ENCODE assay signal across 7 cellular contexts in the genomic region with DNA sequence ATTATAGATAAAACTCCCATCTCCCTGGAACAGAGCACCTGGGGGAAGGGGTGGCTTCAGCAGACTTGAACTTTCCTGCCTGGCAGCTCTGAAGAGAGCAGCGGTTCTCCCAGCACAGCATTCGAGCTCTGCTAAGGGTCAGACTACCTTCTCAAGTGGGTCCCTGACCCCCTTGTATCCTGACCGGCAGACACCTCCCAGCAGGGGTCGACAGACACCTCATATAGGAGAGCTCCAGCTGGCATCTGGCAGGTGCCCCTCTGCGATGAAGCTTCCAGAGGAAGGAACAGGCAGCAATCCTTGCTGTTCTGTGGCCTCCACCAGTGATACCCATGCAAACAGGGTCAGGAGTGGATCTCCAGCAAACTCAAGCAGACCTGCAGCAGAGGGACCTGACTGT.
DNase-seq lines count a peak whose midpoint lies in the region; ATAC-seq, FAIRE-seq and TF ChIP-seq lines count a peak whose summit lies in the region.
"Not testable (repeated sequence)": the region's sequence is repeated elsewhere in the genome, so short reads cannot be mapped to it uniquely, and the experiment has no call there.

No MANE protein-coding gene starts in this region.

- peak overlapping the region; percentile 13; the same call in 1 of the 2 replicates for H3K4me3 ChIP-seq in HUES6 (ENCODE audit: low read depth, low read length)
- H3K4me3 ChIP-seq in OCI-LY1 (ENCODE audit: low read depth, low read length, poor library complexity, severe bottlenecking); K562; hepatocyte; neural progenitor cell; smooth muscle cell: not testable (repeated sequence)

- H2AFZ ChIP-seq in OCI-LY1 (ENCODE audit: low read length); K562 (ENCODE audit: low read depth, low read length); hepatocyte; neural progenitor cell (replicated peaks): not testable (repeated sequence)
- peak overlapping the region; percentile 79 for H2AFZ ChIP-seq in smooth muscle cell (ENCODE audit: low read depth)

- peaks cover 15% of the 10 kb centered on the region for H3K4me1 ChIP-seq in HUES6 (ENCODE audit: control insufficient read depth, insufficient read depth, low read length)
- H3K4me1 ChIP-seq in OCI-LY1 (ENCODE audit: insufficient read depth, low read length, severe bottlenecking); K562 (replicated peaks in 1 of 2; ENCODE audit: control insufficient read depth in 2 of 2, insufficient read depth in 2 of 2, low read length in 2 of 2); smooth muscle cell (ENCODE audit: low read depth): not testable (repeated sequence)
- peaks cover 12% of the 10 kb centered on the region for H3K4me1 ChIP-seq in hepatocyte (ENCODE audit: insufficient read depth)
- H3K4me1 ChIP-seq in neural progenitor cell: peaks cover 15% of the 10 kb centered on the region

- not testable (repeated sequence) for H3F3A ChIP-seq in OCI-LY1 (ENCODE audit: insufficient read depth, low read length); neural progenitor cell (ENCODE audit: low read depth); smooth muscle cell (ENCODE audit: low read depth)

- H3K9me2 ChIP-seq in OCI-LY1 (ENCODE audit: low read depth, low read length); hepatocyte (replicated peaks; ENCODE audit: insufficient read depth): not testable (repeated sequence)

- not testable (repeated sequence) for H3K9me3 ChIP-seq in HUES6 (ENCODE audit: control insufficient read depth, insufficient read depth, low read depth, low read length); OCI-LY1 (ENCODE audit: low read length); K562 (replicated peaks; ENCODE audit: control insufficient read depth, insufficient read depth, low read depth, low read length); hepatocyte (ENCODE audit: low read depth); neural progenitor cell (ENCODE audit: low read depth); smooth muscle cell (replicated peaks; ENCODE audit: low read depth)

- not testable (repeated sequence) for H3K9ac ChIP-seq in HUES6 (ENCODE audit: low read length); OCI-LY1 (ENCODE audit: low read length); K562 (ENCODE audit: insufficient read depth in 1 of 2, low read depth in 2 of 2, low read length in 2 of 2); neural progenitor cell; smooth muscle cell (ENCODE audit: low read depth)

- peak in 1 of 2 experiments; percentile 52; a peak in 2 of 4 replicates for TF ChIP-seq RAD21 in K562 (CRISPR knock-in tag; conservative IDR thresholded peaks at IDR 0.05 in 1 of 2, IDR thresholded peaks at IDR 0.05 in 1 of 2)

- 5% methylated on average over 5 of the region's 5 CpGs for WGBS in K562 (ENCODE audit: insufficient coverage, low coverage, missing lambda C conversion rate)
- WGBS in hepatocyte (ENCODE audit: low lambda C conversion rate, missing lambda C conversion rate): 68% methylated on average over 5 of the region's 5 CpGs
- WGBS in smooth muscle cell (ENCODE audit: low lambda C conversion rate): 79% methylated on average over 5 of the region's 5 CpGs

- not testable (repeated sequence) for H3K79me2 ChIP-seq in OCI-LY1 (ENCODE audit: insufficient read depth, low read length); K562 (ENCODE audit: control insufficient read depth, insufficient read depth, low read length); hepatocyte; neural progenitor cell (ENCODE audit: low read depth); smooth muscle cell (ENCODE audit: low read depth)

- POLR2A ChIA-PET in K562 (lab: Yijun Ruan, JAX): interaction anchor here (1.0 to 1.2 kb wide), 2 partner anchors 14 to 37 kb away, joined by 3 read pairs; no protein-coding TSS in a partner anchor

- H3K4me3 Mint-ChIP-seq in neural progenitor cell: not testable (repeated sequence)

- H3K9me1 ChIP-seq in K562 (ENCODE audit: control insufficient read depth, insufficient read depth, low read length): not testable (repeated sequence)

- not testable (repeated sequence) for H3K4me2 ChIP-seq in OCI-LY1 (ENCODE audit: low read length); K562 (ENCODE audit: insufficient read depth, low read length)
- peak overlapping the region; percentile 32 for H3K4me2 ChIP-seq in hepatocyte
- H3K4me2 ChIP-seq in neural progenitor cell: peak overlapping the region; percentile 28
- peak overlapping the region; percentile 41 for H3K4me2 ChIP-seq in smooth muscle cell

- H3K27ac ChIP-seq in HUES6 (ENCODE audit: low read depth, low read length); OCI-LY1 (ENCODE audit: low read depth, low read length, poor library complexity, severe bottlenecking); K562 (ENCODE audit: extremely low read depth, low read depth, low read length); hepatocyte; neural progenitor cell; smooth muscle cell (ENCODE audit: low read depth): not testable (repeated sequence)

- H4K20me1 ChIP-seq in OCI-LY1 (ENCODE audit: insufficient read depth, low read length); K562 (replicated peaks; ENCODE audit: control insufficient read depth, insufficient read depth, low read length); hepatocyte (ENCODE audit: insufficient read depth, poor library complexity, severe bottlenecking); neural progenitor cell (ENCODE audit: low read depth); smooth muscle cell (ENCODE audit: low read depth): not testable (repeated sequence)

- H3K36me3 Mint-ChIP-seq in neural progenitor cell: not testable (repeated sequence)

- H3K27me3 ChIP-seq in HUES6 (ENCODE audit: control insufficient read depth, insufficient read depth, low read length); OCI-LY1 (ENCODE audit: insufficient read depth, low read length); hepatocyte; neural progenitor cell; smooth muscle cell (ENCODE audit: low read depth): not testable (repeated sequence)
- H3K27me3 ChIP-seq in K562 (ENCODE audit: control insufficient read depth in 2 of 2, insufficient read depth in 2 of 2, low read length in 2 of 2): peaks cover 3 to 41% of the 10 kb centered on the region in 2 experiments; a peak in 3 of 5 replicates

- not testable (repeated sequence) for H3K9me3 Mint-ChIP-seq in neural progenitor cell

- TF ChIP-seq POLR2A in K562 (conservative IDR thresholded peaks at IDR 0.05): not testable (repeated sequence)

- in situ Hi-C loops in K562 (cut with MboI): not testable (repeated sequence)

- H3K4me1 Mint-ChIP-seq in neural progenitor cell: peaks cover 27% of the 10 kb centered on the region

- not testable (repeated sequence) for H3K36me3 ChIP-seq in HUES6 (ENCODE audit: control insufficient read depth, insufficient read depth, low read length); OCI-LY1 (ENCODE audit: insufficient read depth, low read length); K562 (ENCODE audit: control insufficient read depth, insufficient read depth, low read length); hepatocyte (replicated peaks; ENCODE audit: insufficient read depth, low read depth); neural progenitor cell; smooth muscle cell (ENCODE audit: low read depth)

- not testable (repeated sequence) for FAIRE-seq in D721Med (lab: Jason Lieb, UNC); K562 (lab: Jason Lieb, UNC)

- peak; percentile 15 for TF ChIP-seq CTCF in D721Med (IDR thresholded peaks at IDR 0.05; ENCODE audit: insufficient read depth, missing control alignments)
- TF ChIP-seq CTCF in OCI-LY1 (IDR thresholded peaks at IDR 0.05; ENCODE audit: low read length): peak; percentile 6; the same call in 1 of the 2 replicates
- peak; percentile 14 to 36 (median 17); a peak in 2 of 6 replicates for TF ChIP-seq CTCF in K562 (IDR thresholded peaks at IDR 0.05 in 2 of 3, conservative IDR thresholded peaks at IDR 0.05 in 1 of 3; ENCODE audit: insufficient read depth in 2 of 3, low read depth in 1 of 3, low read length in 3 of 3)
- not testable (repeated sequence) for TF ChIP-seq CTCF in hepatocyte (IDR thresholded peaks at IDR 0.05; ENCODE audit: poor library complexity); neural progenitor cell (IDR thresholded peaks at IDR 0.05); smooth muscle cell (IDR thresholded peaks at IDR 0.05; ENCODE audit: borderline replicate concordance, insufficient read depth, poor library complexity, severe bottlenecking)

- BruUV-seq in K562 (replicated peaks; lab: Mats Ljungman, UMichigan): not testable (repeated sequence)

- DNase-seq in D721Med (ENCODE audit: insufficient read length, low spot score); K562 (ENCODE audit: extremely low read depth in 1 of 4, low spot score in 3 of 4); hepatocyte (ENCODE audit: low spot score); neural progenitor cell (ENCODE audit: low spot score); smooth muscle cell (lab: John Stamatoyannopoulos, UW; ENCODE audit: unreplicated experiment): not testable (repeated sequence)

- CTCF ChIA-PET in K562 (lab: Yijun Ruan, JAX; ENCODE audit: low intra/inter-chr PET ratio): interaction anchor here (1.1 kb wide), 1 partner anchor 130 kb away, joined by 4 read pairs; no protein-coding TSS in a partner anchor

- not testable (repeated sequence) for ATAC-seq in K562

- TF ChIP-seq EP300 in K562 (IDR thresholded peaks at IDR 0.05; ENCODE audit: low read length): not testable (repeated sequence)

- peak overlapping the region; percentile 29 for H3K27ac Mint-ChIP-seq in neural progenitor cell

- intact Hi-C loops in K562 (cut with micrococcal nuclease): loop anchor here (1.0 kb wide), 1 partner anchor 129 kb away; no protein-coding TSS in a partner anchor

- peaks cover 10% of the 10 kb centered on the region for H3K27me3 Mint-ChIP-seq in neural progenitor cell (ENCODE audit: insufficient read depth, low read depth)
